In genomic region chr16:73713817-73714495, GRCh38 we compare ENCODE assay signal across 7 cellular contexts.
DNase-seq lines count a peak whose midpoint lies in the region; ATAC-seq, FAIRE-seq and TF ChIP-seq lines count a peak whose summit lies in the region.

No MANE protein-coding gene starts in this region.

- H3K18ac ChIP-seq in H1 (ENCODE audit: extremely low read depth, low read length), result no peak overlapping the region

- no peak overlapping the region for H3K4ac ChIP-seq in H1 (replicated peaks; ENCODE audit: insufficient read length, low read depth, low read length)

- H2BK5ac ChIP-seq in H1 (ENCODE audit: low read depth, low read length), result peak overlapping the region; percentile 49; the same call in 1 of the 2 replicates

- TF ChIP-seq CTCF in NB4 (IDR thresholded peaks at IDR 0.05; ENCODE audit: low read depth, low read length) (peak; percentile 64), H1 (IDR thresholded peaks at IDR 0.05; ENCODE audit: control extremely low read depth in 1 of 3, insufficient read depth in 1 of 3, low read depth in 1 of 3, low read length in 3 of 3) (peak; percentile 46 to 73 (median 57)), progenitor cell of endocrine pancreas (IDR thresholded peaks at IDR 0.05; ENCODE audit: unreplicated experiment) (peak; percentile 55)

- no peaks in the 10 kb centered on the region for H3K36me3 ChIP-seq in H1 (ENCODE audit: control insufficient read depth in 2 of 4, insufficient read depth in 4 of 4, low read length in 3 of 4)

- H3K23me2 ChIP-seq in H1 (ENCODE audit: low read depth, low read length), result no peaks in the 10 kb centered on the region

- H3K23ac ChIP-seq in H1 (ENCODE audit: insufficient read length), result no peak overlapping the region

- no peak overlapping the region for H4K8ac ChIP-seq in H1 (ENCODE audit: extremely low read depth, insufficient read depth, low read length)

- ATAC-seq in activated CD8-positive, alpha-beta memory T cell treated with anti-CD3 and anti-CD28 coated beads, Interleukin-2, amount 10 ng/mL, durations not matched to agents 7 days and 5 days, result no peak
- ATAC-seq in HG02885 (IDR thresholded peaks at IDR 0.05; ENCODE audit: poor library complexity, unreplicated experiment), result no peak
- no peak for ATAC-seq in GM18870 (IDR thresholded peaks at IDR 0.05; ENCODE audit: unreplicated experiment)

- no peaks in the 10 kb centered on the region for H3K9me3 ChIP-seq in H1 (ENCODE audit: insufficient read depth in 2 of 2, low read depth in 1 of 2, low read length in 1 of 2)

- in situ Hi-C loops in G401 (cut with HindIII; ENCODE audit: low sequenced_read_pairs), result no loop called here

- WGBS in H1 (ENCODE audit: extremely low coverage in 1 of 2, insufficient coverage in 1 of 2, insufficient read length in 1 of 2, insufficient replicate concordance in 2 of 2, low coverage in 1 of 2, low lambda C conversion rate in 2 of 2, missing lambda C conversion rate in 1 of 2), 2 experiments, result 91% methylated on average over 10 of the region's 10 CpGs; no CpG with 5 or more reads in 1 of the 2 experiments

- H3K36me3 Mint-ChIP-seq in progenitor cell of endocrine pancreas (ENCODE audit: insufficient read depth), result no peaks in the 10 kb centered on the region
- no peaks in the 10 kb centered on the region for H3K36me3 Mint-ChIP-seq in activated CD8-positive, alpha-beta memory T cell treated with anti-CD3 and anti-CD28 coated beads, Interleukin-2, amount 10 ng/mL, durations not matched to agents 7 days and 5 days

- DNase-seq in G401 (ENCODE audit: low spot score) (peak; percentile 5), NB4 (ENCODE audit: low read depth) (peak; percentile 43), H1 (ENCODE audit: low read depth in 1 of 2, low spot score in 2 of 2) (peak in 1 of 2 experiments; percentile 78), progenitor cell of endocrine pancreas (ENCODE audit: low spot score, unreplicated experiment) (no peak)
- DNase-seq in activated CD8-positive, alpha-beta memory T cell treated with anti-CD3 and anti-CD28 coated beads, Interleukin-2, amount 10 ng/mL, durations not matched to agents 7 days and 5 days, result no peak

- no peak overlapping the region for H2AK5ac ChIP-seq in H1 (ENCODE audit: low read depth, low read length)

- peaks cover 10% of the 10 kb centered on the region for H3K27me3 Mint-ChIP-seq in progenitor cell of endocrine pancreas
- H3K27me3 Mint-ChIP-seq in activated CD8-positive, alpha-beta memory T cell treated with anti-CD3 and anti-CD28 coated beads, Interleukin-2, amount 10 ng/mL, durations not matched to agents 7 days and 5 days, result no peaks in the 10 kb centered on the region

- no peak overlapping the region for H3K4me2 ChIP-seq in H1 (ENCODE audit: insufficient read depth in 1 of 2, low read depth in 2 of 2, low read length in 2 of 2)

- H3K4me1 ChIP-seq in H1 (replicated peaks in 1 of 4; ENCODE audit: control insufficient read depth in 3 of 4, insufficient read depth in 4 of 4, low read length in 3 of 4), result peaks cover 0 to 8% (median 1%) of the 10 kb centered on the region in 4 experiments; a peak in 2 of 7 replicates

- H2AFZ ChIP-seq in H1 (ENCODE audit: low read length), result peak overlapping the region; percentile 95

- TF ChIP-seq POLR2A in NB4 (IDR thresholded peaks at IDR 0.05; ENCODE audit: extremely low read depth, insufficient read length) (no peak), H1 (IDR thresholded peaks at IDR 0.05; ENCODE audit: control extremely low read depth in 1 of 2, low read depth in 2 of 2, low read length in 2 of 2) (no peak)

- no peak overlapping the region for H2BK20ac ChIP-seq in H1 (ENCODE audit: low read length)

- no peak overlapping the region for H3K27ac Mint-ChIP-seq in progenitor cell of endocrine pancreas
- H3K27ac Mint-ChIP-seq in activated CD8-positive, alpha-beta memory T cell treated with anti-CD3 and anti-CD28 coated beads, Interleukin-2, amount 10 ng/mL, durations not matched to agents 7 days and 5 days, result no peak overlapping the region

- peaks cover 23% of the 10 kb centered on the region for H3K4me1 Mint-ChIP-seq in progenitor cell of endocrine pancreas (ENCODE audit: low read depth)
- no peaks in the 10 kb centered on the region for H3K4me1 Mint-ChIP-seq in activated CD8-positive, alpha-beta memory T cell treated with anti-CD3 and anti-CD28 coated beads, Interleukin-2, amount 10 ng/mL, durations not matched to agents 7 days and 5 days

- H3K14ac ChIP-seq in H1 (ENCODE audit: insufficient read length), result no peak overlapping the region

- H3K56ac ChIP-seq in H1 (replicated peaks; ENCODE audit: insufficient read length, low read depth, low read length), result no peak overlapping the region

- no peak overlapping the region for H3K27ac ChIP-seq in H1 (ENCODE audit: low read depth, low read length)

- POLR2A ChIA-PET in H1 (lab: Charles Lee; ENCODE audit: partially characterized antibody), result no interaction called here

- H4K91ac ChIP-seq in H1 (replicated peaks; ENCODE audit: insufficient read length, low read length), result no peak overlapping the region

- FAIRE-seq in H1 (lab: Jason Lieb, UNC), result peak; percentile 82

- H3K79me1 ChIP-seq in H1 (ENCODE audit: low read depth, low read length), result no peaks in the 10 kb centered on the region

- no peak overlapping the region for H3K4me3 Mint-ChIP-seq in progenitor cell of endocrine pancreas (ENCODE audit: low read depth)
- no peak overlapping the region for H3K4me3 Mint-ChIP-seq in activated CD8-positive, alpha-beta memory T cell treated with anti-CD3 and anti-CD28 coated beads, Interleukin-2, amount 10 ng/mL, durations not matched to agents 7 days and 5 days

- no peak overlapping the region for H2BK120ac ChIP-seq in H1 (replicated peaks; ENCODE audit: low read depth, low read length)

- H3K4me3 ChIP-seq in NB4 (ENCODE audit: low read depth, low read length) (no peak overlapping the region), H1 (ENCODE audit: extremely low read depth in 1 of 4, insufficient read depth in 2 of 4, low read depth in 3 of 4, low read length in 4 of 4) (no peak overlapping the region)

- CTCF ChIA-PET in H1 (lab: Charles Lee; ENCODE audit: partially characterized antibody), result interaction anchor here (0.6 to 4.8 kb wide), 30 partner anchors 9 to 689 kb away, joined by 3 to 32 read pairs (median 4); no protein-coding TSS in a partner anchor
- CTCF ChIA-PET in activated CD8-positive, alpha-beta memory T cell treated with anti-CD3 and anti-CD28 coated beads, Interleukin-2, amount 10 ng/mL, durations not matched to agents 7 days and 5 days (lab: Charles Lee), result no interaction called here

- TF ChIP-seq RAD21 in H1 (IDR thresholded peaks at IDR 0.05 in 1 of 2, conservative IDR thresholded peaks at IDR 0.05 in 1 of 2; ENCODE audit: low read depth in 2 of 2, low read length in 2 of 2), result peak; percentile 53 to 60

- no peaks in the 10 kb centered on the region for H3K27me3 ChIP-seq in H1 (replicated peaks in 1 of 4; ENCODE audit: control insufficient read depth in 3 of 4, extremely low read depth in 1 of 4, insufficient read depth in 3 of 4, low read length in 3 of 4)

- 0 out of 2 replicates have a peak overlapping the region, but pooled peaks have one; percentile 85 for H2BK12ac ChIP-seq in H1 (ENCODE audit: low read depth, low read length)

- no peak overlapping the region for H2BK15ac ChIP-seq in H1 (ENCODE audit: low read length)

- no peaks in the 10 kb centered on the region for H4K20me1 ChIP-seq in H1 (replicated peaks in 1 of 2; ENCODE audit: control insufficient read depth in 1 of 2, insufficient read depth in 2 of 2, low read length in 2 of 2)

- H3K79me2 ChIP-seq in H1 (ENCODE audit: control insufficient read depth in 1 of 2, insufficient read depth in 2 of 2, low read length in 2 of 2), result no peaks in the 10 kb centered on the region

- no peaks in the 10 kb centered on the region for H3K9me3 Mint-ChIP-seq in progenitor cell of endocrine pancreas (ENCODE audit: low read depth)
- peaks cover 6% of the 10 kb centered on the region for H3K9me3 Mint-ChIP-seq in activated CD8-positive, alpha-beta memory T cell treated with anti-CD3 and anti-CD28 coated beads, Interleukin-2, amount 10 ng/mL, durations not matched to agents 7 days and 5 days (ENCODE audit: low read depth)

- H3K9ac ChIP-seq in H1 (replicated peaks in 1 of 4; ENCODE audit: extremely low read depth in 1 of 4, low read depth in 3 of 4, low read length in 3 of 4), result no peak overlapping the region

- no peak for TF ChIP-seq EP300 in H1 (IDR thresholded peaks at IDR 0.05; ENCODE audit: borderline replicate concordance in 1 of 2, low read depth in 2 of 2, low read length in 2 of 2)

- H4K5ac ChIP-seq in H1 (ENCODE audit: insufficient read length, low read depth, low read length), result no peak overlapping the region

TF ChIP-seq in H1, 55 proteins besides CTCF, POLR2A, EP300 and RAD21:
- no peak for TF ChIP-seq CREB1 (IDR thresholded peaks at IDR 0.05)
- no peak for TF ChIP-seq TAF7 (optimal IDR thresholded peaks at IDR 0.05; ENCODE audit: borderline replicate concordance, low read depth, low read length)
- no peak for TF ChIP-seq CHD1 (IDR thresholded peaks at IDR 0.05; ENCODE audit: low read depth, low read length)
- no peak for TF ChIP-seq PHF8 (conservative IDR thresholded peaks at IDR 0.05; ENCODE audit: low read depth, low read length)
- TF ChIP-seq JUND (IDR thresholded peaks at IDR 0.05; ENCODE audit: low read length), result no peak
- TF ChIP-seq CEBPB (IDR thresholded peaks at IDR 0.05; ENCODE audit: low read depth, low read length), result no peak
- no peak for TF ChIP-seq KDM4A (IDR thresholded peaks at IDR 0.05; ENCODE audit: low read depth, low read length, severe bottlenecking)

Comparison
In these comparisons a context has a peak if more than half of its experiments do, and no peak if none do; other contexts are left out.
1. DNase-seq: peak in G401 (single experiment) and NB4 (single experiment); none in progenitor cell of endocrine pancreas (single experiment) and activated CD8-positive, alpha-beta memory T cell treated with anti-CD3 and anti-CD28 coated beads, Interleukin-2, amount 10 ng/mL, durations not matched to agents 7 days and 5 days (single experiment).
2. Peak in every context shown above with its lines, with median percentiles within 50 percentile points of each other: CTCF ChIP-seq.